Comparison of ENCODE assay signal across 16 cellular contexts in genomic region chr17:21075739-21076085, GRCh38. TPM values are rescaled to one million over a fixed set of nuclear protein-coding genes. Genes with fewer than 3 reads are reported as not detected.
DNase-seq lines count a peak whose midpoint lies in the region; TF ChIP-seq lines count a peak whose summit lies in the region.
"Had no signal": no experiment of that assay in that cellular context is flagged by ENCODE, and none has a peak within 500 bp of the region (broad histone marks: within the 10 kb centered on the region; RNA-seq: fewer than 3 reads in every experiment).

No MANE protein-coding gene starts in this region.

- H3K4me1 ChIP-seq in adrenal gland (replicated peaks in 1 of 2) (peaks cover 9 to 13% of the 10 kb centered on the region in 2 donors), prostate gland (replicated peaks) (peaks cover 3% of the 10 kb centered on the region)
- H3K4me1 ChIP-seq: pancreas had no signal

- peaks cover 21% of the 10 kb centered on the region for H3K4me1 Mint-ChIP-seq in glutamatergic neuron (ENCODE audit: low read depth, unreplicated experiment)
- H3K4me1 Mint-ChIP-seq in CD14-positive monocyte, result no peaks in the 10 kb centered on the region
- H3K4me1 Mint-ChIP-seq: activated CD4-positive, alpha-beta T cell treated with anti-CD3 and anti-CD28 coated beads, Interleukin-2, amount 10 ng/mL, durations not matched to agents 7 days and 5 days; activated naive CD8-positive, alpha-beta T cell treated with anti-CD3 and anti-CD28 coated beads for 36 hours had no signal

- no peak for TF ChIP-seq CTCF in AG10803 (conservative IDR thresholded peaks at IDR 0.05; ENCODE audit: low read length)
- TF ChIP-seq CTCF in adrenal gland (IDR thresholded peaks at IDR 0.05), result no peak
- TF ChIP-seq CTCF in glutamatergic neuron (IDR thresholded peaks at IDR 0.05; ENCODE audit: partially characterized antibody, unreplicated experiment), result no peak
- TF ChIP-seq CTCF in prostate gland (IDR thresholded peaks at IDR 0.05), result no peak
- no peak for TF ChIP-seq CTCF in CD14-positive monocyte (IDR thresholded peaks at IDR 0.05)

- no peak for TF ChIP-seq POLR2A in adrenal gland (IDR thresholded peaks at IDR 0.05)
- no peak for TF ChIP-seq POLR2A in prostate gland (IDR thresholded peaks at IDR 0.05)

- H3K9me3 Mint-ChIP-seq in glutamatergic neuron (ENCODE audit: unreplicated experiment) (no peaks in the 10 kb centered on the region), CD14-positive monocyte (peaks cover 0 to 4% (median 0%) of the 10 kb centered on the region in 7 donors)
- H3K9me3 Mint-ChIP-seq: activated CD4-positive, alpha-beta T cell treated with anti-CD3 and anti-CD28 coated beads, Interleukin-2, amount 10 ng/mL, durations not matched to agents 7 days and 5 days; activated naive CD8-positive, alpha-beta T cell treated with anti-CD3 and anti-CD28 coated beads for 36 hours had no signal

- H3K27me3 Mint-ChIP-seq in glutamatergic neuron (ENCODE audit: unreplicated experiment), result no peaks in the 10 kb centered on the region
- H3K27me3 Mint-ChIP-seq in CD14-positive monocyte (ENCODE audit: low read depth in 3 of 3), result peaks cover 5 to 16% (median 6%) of the 10 kb centered on the region in 3 donors

- H3K27ac ChIP-seq in adrenal gland, result peak overlapping the region in 3 of 5 donors; percentile 28 to 86 (median 76)
- peak overlapping the region; percentile 21 to 38 for H3K27ac ChIP-seq in prostate gland
- H3K27ac ChIP-seq: pancreas had no signal

- intact Hi-C loops in adrenal gland (cut with DNase I) (no loop called here), prostate gland (cut with DNase I) (no loop called here), CD14-positive monocyte (cut with micrococcal nuclease) (no loop called here)

- no peaks in the 10 kb centered on the region for H3K36me3 ChIP-seq in adrenal gland (replicated peaks in 1 of 2)
- no peaks in the 10 kb centered on the region for H3K36me3 ChIP-seq in prostate gland
- H3K36me3 ChIP-seq: pancreas had no signal

- H3K4me3 ChIP-seq in AG10803 (ENCODE audit: low read length) (peak overlapping the region; percentile 10; the same call in 1 of the 2 replicates), adrenal gland (no peak overlapping the region), prostate gland (no peak overlapping the region)
- H3K4me3 ChIP-seq: pancreas had no signal

- H3K4me3 Mint-ChIP-seq in glutamatergic neuron (ENCODE audit: unreplicated experiment) (no peak overlapping the region), CD14-positive monocyte (no peak overlapping the region)
- H3K4me3 Mint-ChIP-seq: activated CD4-positive, alpha-beta T cell treated with anti-CD3 and anti-CD28 coated beads, Interleukin-2, amount 10 ng/mL, durations not matched to agents 7 days and 5 days; activated naive CD8-positive, alpha-beta T cell treated with anti-CD3 and anti-CD28 coated beads for 36 hours had no signal

- 68 to 81% (median 72%) methylated on average over 11 of the region's 11 CpGs for WGBS in adrenal gland, 4 donors
- WGBS in prostate gland, result 73% methylated on average over 11 of the region's 11 CpGs

- no peak for DNase-seq in AG10803 (ENCODE audit: low read depth)
- no peak for DNase-seq in adrenal gland
- DNase-seq in glutamatergic neuron, result no peak
- DNase-seq in prostate gland (ENCODE audit: low spot score), result no peak
- DNase-seq in activated effector memory CD4-positive, alpha-beta T cell treated with Interleukin-2 at 50 U/mL for 16 hours, result no peak
- DNase-seq in CD14-positive monocyte (ENCODE audit: low spot score), result no peak
- DNase-seq in stimulated activated CD8-positive, alpha-beta memory T cell treated with anti-CD3 and anti-CD28 coated beads, Interleukin-4, amount 100 ng/mL, for 48 hours, result no peak
- DNase-seq in hepatic stellate cell (ENCODE audit: low spot score), result no peak
- DNase-seq: activated CD4-positive, alpha-beta T cell treated with anti-CD3 and anti-CD28 coated beads, Interleukin-2, amount 10 ng/mL, durations not matched to agents 7 days and 5 days; activated naive CD8-positive, alpha-beta T cell treated with anti-CD3 and anti-CD28 coated beads for 36 hours; central memory CD4-positive, alpha-beta T cell; effector memory CD4-positive, alpha-beta T cell; NCI-H1436; pancreas; stimulated activated CD4-positive, alpha-beta T cell treated with anti-CD3 and anti-CD28 coated beads, Interleukin-12 subunit alpha, Interleukin-12 subunit beta, amount 100 ng/mL, for 4 hours; stimulated activated naive CD4-positive, alpha-beta T cell had no signal

- H3K27me3 ChIP-seq in adrenal gland (no peaks in the 10 kb centered on the region), prostate gland (replicated peaks; ENCODE audit: insufficient read depth) (no peaks in the 10 kb centered on the region)
- H3K27me3 ChIP-seq: pancreas had no signal

- no peaks in the 10 kb centered on the region for H3K36me3 Mint-ChIP-seq in glutamatergic neuron (ENCODE audit: unreplicated experiment)
- no peaks in the 10 kb centered on the region for H3K36me3 Mint-ChIP-seq in CD14-positive monocyte
- H3K36me3 Mint-ChIP-seq: activated naive CD8-positive, alpha-beta T cell treated with anti-CD3 and anti-CD28 coated beads for 36 hours had no signal

- H3K9me3 ChIP-seq in adrenal gland (replicated peaks in 1 of 3), result no peaks in the 10 kb centered on the region
- H3K9me3 ChIP-seq in prostate gland, result no peaks in the 10 kb centered on the region
- H3K9me3 ChIP-seq: pancreas had no signal

- H3K27ac Mint-ChIP-seq in glutamatergic neuron (ENCODE audit: unreplicated experiment), result peak overlapping the region; percentile 5
- no peak overlapping the region for H3K27ac Mint-ChIP-seq in CD14-positive monocyte
- H3K27ac Mint-ChIP-seq: activated CD4-positive, alpha-beta T cell treated with anti-CD3 and anti-CD28 coated beads, Interleukin-2, amount 10 ng/mL, durations not matched to agents 7 days and 5 days; activated naive CD8-positive, alpha-beta T cell treated with anti-CD3 and anti-CD28 coated beads for 36 hours had no signal

RNA-seq across cellular contexts. Expression of gene USP22, which starts 32.9 kb away (rescaled TPM):
- total RNA-seq in adrenal gland (100 to 1,000 TPM; 207 to 250 (median 228) TPM), glutamatergic neuron (ENCODE audit: unreplicated experiment) (420 TPM), prostate gland (100 to 1,000 TPM; 133 to 242 TPM)
- polyA plus RNA-seq in adrenal gland (100 to 1,000 TPM in 1 of 3 donors, 10 to 100 TPM in 2; 43.0 to 142 (median 50.3) TPM), CD14-positive monocyte (10 to 100 TPM; 20.4 to 27.3 TPM)

RNA-seq across cellular contexts. Expression of gene DHRS7B, which starts 51.1 kb away (rescaled TPM):
- total RNA-seq in adrenal gland (10 to 100 TPM; 18.0 to 65.5 (median 31.9) TPM), glutamatergic neuron (ENCODE audit: unreplicated experiment) (8.3 TPM), prostate gland (10 to 100 TPM; 52.1 to 67.5 TPM)
- polyA plus RNA-seq in adrenal gland (10 to 100 TPM; 38.3 to 53.9 (median 45.4) TPM), CD14-positive monocyte (10 to 100 TPM; 33.9 to 37.8 TPM)
